24 cellular contexts compared by ENCODE assay signal in the genomic region with DNA sequence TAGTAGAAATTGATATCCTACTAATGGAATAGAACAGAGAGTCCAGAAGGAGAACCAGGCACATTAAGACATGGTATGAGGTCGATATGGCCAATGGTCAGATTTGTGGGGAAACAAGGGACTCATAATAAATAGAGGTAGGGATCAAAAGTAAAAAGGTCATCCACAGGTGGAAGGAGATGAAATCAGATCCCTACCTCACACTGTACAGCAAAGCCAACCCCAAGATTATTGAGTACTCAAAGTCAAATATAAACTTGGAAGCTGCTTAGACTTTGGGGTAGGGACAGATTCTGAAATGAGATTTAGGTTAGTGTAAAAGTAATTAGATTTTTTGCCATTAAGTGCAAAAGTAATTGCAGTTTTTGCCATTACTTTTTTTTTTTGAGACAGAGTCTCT.
"Had no signal": no experiment of that assay in that cellular context is flagged by ENCODE, and none has a peak within 500 bp of the region (broad histone marks: within the 10 kb centered on the region; RNA-seq: fewer than 3 reads in every experiment).

No MANE protein-coding gene starts in this region.

- H3K36me3 ChIP-seq: suprapubic skin had no signal

- H3K4me3 Mint-ChIP-seq: activated CD4-positive, alpha-beta T cell treated with anti-CD3 and anti-CD28 coated beads, Interleukin-2, amount 10 ng/mL, durations not matched to agents 7 days and 5 days; activated CD8-positive, alpha-beta memory T cell treated with anti-CD3 and anti-CD28 coated beads, Interleukin-2, amount 10 ng/mL, durations not matched to agents 7 days and 5 days; activated CD8-positive, alpha-beta T cell treated with anti-CD3 and anti-CD28 coated beads for 36 hours; activated naive CD8-positive, alpha-beta T cell treated with anti-CD3 and anti-CD28 coated beads for 36 hours; natural killer cell; stimulated activated memory B cell treated with anti-CD40 and anti-IgM and Interleukin-4, amounts not matched to agents 10 μg/mL and 1 μg/mL and 100 μg/mL, for 72 hours had no signal

- FAIRE-seq: astrocyte had no signal

- H3K9me3 ChIP-seq: stomach, suprapubic skin, upper lobe of left lung had no signal

- H3K27ac ChIP-seq: foreskin keratinocyte, skin epidermis, suprapubic skin had no signal

- H3K27me3 Mint-ChIP-seq: activated CD4-positive, alpha-beta T cell treated with anti-CD3 and anti-CD28 coated beads, Interleukin-2, amount 10 ng/mL, durations not matched to agents 7 days and 5 days; activated CD8-positive, alpha-beta memory T cell treated with anti-CD3 and anti-CD28 coated beads, Interleukin-2, amount 10 ng/mL, durations not matched to agents 7 days and 5 days; activated CD8-positive, alpha-beta T cell treated with anti-CD3 and anti-CD28 coated beads for 36 hours; activated naive CD8-positive, alpha-beta T cell treated with anti-CD3 and anti-CD28 coated beads for 36 hours; stimulated activated memory B cell treated with anti-CD40 and anti-IgM and Interleukin-4, amounts not matched to agents 10 μg/mL and 1 μg/mL and 100 μg/mL, for 72 hours had no signal

- DNase-seq: activated CD4-positive, alpha-beta T cell treated with anti-CD3 and anti-CD28 coated beads, Interleukin-2, amount 10 ng/mL, durations not matched to agents 7 days and 5 days; activated CD8-positive, alpha-beta memory T cell treated with anti-CD3 and anti-CD28 coated beads, Interleukin-2, amount 10 ng/mL, durations not matched to agents 7 days and 5 days; activated CD8-positive, alpha-beta T cell treated with anti-CD3 and anti-CD28 coated beads for 36 hours; activated naive CD8-positive, alpha-beta T cell treated with anti-CD3 and anti-CD28 coated beads for 36 hours; activated T-cell treated with anti-CD3 and anti-CD28 coated beads for 4 hours; central memory CD4-positive, alpha-beta T cell; dermis blood vessel endothelial cell; effector CD8-positive, alpha-beta T cell; foreskin keratinocyte; hippocampal formation; kidney glomerular epithelial cell; left ventricle myocardium superior; midbrain; natural killer cell; stimulated activated CD4-positive, alpha-beta T cell treated with anti-CD3 and anti-CD28 coated beads, Interleukin-2, amount 100 ng/mL, for 24 hours; stomach; T-helper 2 cell; upper lobe of left lung had no signal

- H3K27me3 ChIP-seq: foreskin keratinocyte, stomach, suprapubic skin, upper lobe of left lung had no signal

- H3K4me3 ChIP-seq: skin epidermis, stomach, suprapubic skin, upper lobe of left lung had no signal

- H3K9me3 Mint-ChIP-seq: natural killer cell had no signal

- H3K27ac Mint-ChIP-seq: activated CD4-positive, alpha-beta T cell treated with anti-CD3 and anti-CD28 coated beads, Interleukin-2, amount 10 ng/mL, durations not matched to agents 7 days and 5 days; activated CD8-positive, alpha-beta memory T cell treated with anti-CD3 and anti-CD28 coated beads, Interleukin-2, amount 10 ng/mL, durations not matched to agents 7 days and 5 days; activated CD8-positive, alpha-beta T cell treated with anti-CD3 and anti-CD28 coated beads for 36 hours; activated naive CD8-positive, alpha-beta T cell treated with anti-CD3 and anti-CD28 coated beads for 36 hours; stimulated activated memory B cell treated with anti-CD40 and anti-IgM and Interleukin-4, amounts not matched to agents 10 μg/mL and 1 μg/mL and 100 μg/mL, for 72 hours had no signal

- ATAC-seq: activated CD4-positive, CD25-positive, alpha-beta regulatory T cell treated with anti-CD3 and anti-CD28 coated beads, Interleukin-2, amount 50 U/mL, for 24 hours; activated CD8-positive, alpha-beta memory T cell treated with anti-CD3 and anti-CD28 coated beads, Interleukin-2, amount 10 ng/mL, durations not matched to agents 7 days and 5 days; activated CD8-positive, alpha-beta T cell treated with anti-CD3 and anti-CD28 coated beads for 36 hours; foreskin keratinocyte; left ventricle myocardium superior; natural killer cell; right cardiac atrium; stimulated activated memory B cell treated with anti-CD40 and anti-IgM and Interleukin-4, amounts not matched to agents 10 μg/mL and 1 μg/mL and 100 μg/mL, for 72 hours had no signal

- H3K36me3 Mint-ChIP-seq: natural killer cell had no signal
